8 cellular contexts compared by ENCODE assay signal in the genomic region with DNA sequence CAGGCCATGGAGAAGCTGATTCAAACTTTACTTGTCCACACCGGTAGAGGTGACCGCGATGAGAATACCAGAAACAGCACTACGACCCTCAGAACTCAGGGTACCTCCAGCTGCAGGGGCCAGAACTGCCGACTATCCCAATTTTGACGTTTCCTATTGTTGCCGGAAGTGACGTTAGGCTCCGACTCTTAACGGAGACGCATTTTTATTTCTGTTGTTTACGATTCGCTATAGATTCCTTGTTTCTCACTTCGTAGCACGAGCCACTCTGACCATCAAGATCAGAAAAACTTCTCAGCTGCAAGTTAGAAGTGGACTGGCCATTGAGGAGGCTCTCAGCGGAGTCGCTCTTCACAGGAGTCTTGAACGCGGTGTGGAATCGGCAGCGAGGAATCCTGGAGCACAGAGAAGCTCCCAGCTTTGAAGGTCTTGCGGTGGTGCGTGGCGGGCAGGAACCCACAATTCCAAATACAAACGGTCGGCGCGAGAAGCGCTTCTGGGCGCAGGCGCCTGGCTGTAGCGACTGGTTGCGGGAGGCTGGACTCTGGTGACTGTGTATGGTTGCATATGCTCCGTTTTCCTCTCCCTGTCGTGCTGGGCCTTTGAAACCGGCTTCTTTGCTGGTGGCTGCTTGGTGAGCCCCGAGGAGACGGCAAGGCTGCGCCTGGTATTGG. TPM values are rescaled to one million over a fixed set of nuclear protein-coding genes. Genes with fewer than 3 reads are reported as not detected.
DNase-seq lines count a peak whose midpoint lies in the region; ATAC-seq and TF ChIP-seq lines count a peak whose summit lies in the region.

A gene with protein sequence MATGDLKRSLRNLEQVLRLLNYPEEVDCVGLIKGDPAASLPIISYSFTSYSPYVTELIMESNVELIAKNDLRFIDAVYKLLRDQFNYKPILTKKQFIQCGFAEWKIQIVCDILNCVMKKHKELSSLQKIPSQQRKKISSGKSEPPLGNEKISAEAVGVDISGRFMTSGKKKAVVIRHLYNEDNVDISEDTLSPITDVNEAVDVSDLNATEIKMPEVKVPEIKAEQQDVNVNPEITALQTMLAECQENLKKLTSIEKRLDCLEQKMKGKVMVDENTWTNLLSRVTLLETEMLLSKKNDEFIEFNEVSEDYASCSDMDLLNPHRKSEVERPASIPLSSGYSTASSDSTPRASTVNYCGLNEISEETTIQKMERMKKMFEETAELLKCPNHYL (plus strand): TSS at position 405 of the 674 bp plus-strand sequence. CDS start 15,211 bp downstream, outside the sequence.
Gene FBXO8 (minus strand): TSS at position 161 of the 674 bp plus-strand sequence. CDS start 20,575 bp downstream, outside the sequence.

- intact Hi-C loops in left cardiac atrium (cut with DNase I): no loop called here
- intact Hi-C loops in posterior vena cava (cut with DNase I): no loop called here

- CTCF ChIA-PET in T-cell (lab: Charles Lee): interaction anchor here (0.5 to 1.2 kb wide), 5 partner anchors 14 to 1545 kb away, joined by 3 read pairs; partner anchors contain the start of gene HPGD (in 1 of the 2)

- 0% methylated on average over 39 of the region's 39 CpGs for WGBS in adipose tissue, 3 donors
- WGBS in upper lobe of left lung, 2 donors: 1% methylated on average over 24 to 38 of the region's 39 CpGs

- POLR2A ChIA-PET in T-cell (lab: Charles Lee): interaction anchor here (0.5 to 0.8 kb wide), 3 partner anchors 27 to 913 kb away, joined by 3 to 5 read pairs (median 4); partner anchors contain the start of gene SAP30 (in 1 of the 2)

- no peaks in the 10 kb centered on the region for H3K27me3 ChIP-seq in upper lobe of left lung

- no peaks in the 10 kb centered on the region for H3K27me3 Mint-ChIP-seq in T-cell

- ATAC-seq in HG02610 (IDR thresholded peaks at IDR 0.05; ENCODE audit: unreplicated experiment): peak; percentile 58
- ATAC-seq in T-cell (replicated peaks in 1 of 4): peak; percentile 70 to 77 (median 72)
- peak; percentile 83 to 90 for ATAC-seq in left cardiac atrium
- ATAC-seq in upper lobe of left lung (ENCODE audit: low FRiP score in 2 of 2): peak; percentile 92

- TF ChIP-seq POLR2A in GM10847 (IDR thresholded peaks at IDR 0.05; ENCODE audit: extremely low read depth, insufficient read length) (peak; percentile 26), upper lobe of left lung (IDR thresholded peaks at IDR 0.05) (peak in 3 of 4 donors; percentile 40 to 59 (median 47))

- no peaks in the 10 kb centered on the region for H3K36me3 ChIP-seq in upper lobe of left lung

- peak within 1 kb of the TSS; percentile 70 to 89 (median 78) for H3K4me3 ChIP-seq in upper lobe of left lung

- peak within 1 kb of the TSS; percentile 97 to 100 (median 98) for H3K4me3 Mint-ChIP-seq in T-cell

- H3K4me1 ChIP-seq in upper lobe of left lung: peaks cover 6 to 29% (median 25%) of the 10 kb centered on the region in 4 donors

- DNase-seq in NCI-H1092 (lab: John Stamatoyannopoulos, UW) (peak; percentile 58), T-cell (peak; percentile 39 to 80 (median 59)), left cardiac atrium (peak; percentile 68), posterior vena cava (ENCODE audit: low spot score) (peak; percentile 91), upper lobe of left lung (peak; percentile 71 to 86)

- H3K27ac Mint-ChIP-seq in T-cell: peak within 1 kb of the TSS; percentile 100

- H3K9me3 Mint-ChIP-seq in T-cell: no peaks in the 10 kb centered on the region

- H3K9me3 ChIP-seq in upper lobe of left lung: no peaks in the 10 kb centered on the region

- no peak for TF ChIP-seq CTCF in upper lobe of left lung (IDR thresholded peaks at IDR 0.05)

- H3K27ac ChIP-seq in adipose tissue (ENCODE audit: low read depth, low read length) (peak within 1 kb of the TSS; percentile 79), upper lobe of left lung (peak within 1 kb of the TSS; percentile 95 to 99 (median 97))

- peaks cover 21% of the 10 kb centered on the region for H3K36me3 Mint-ChIP-seq in T-cell

- peaks cover 69 to 78% (median 77%) of the 10 kb centered on the region in 3 donors for H3K4me1 Mint-ChIP-seq in T-cell

- TF ChIP-seq EP300 in upper lobe of left lung (IDR thresholded peaks at IDR 0.05): no peak

RNA-seq across cellular contexts. Expression of the first gene that starts in this region (rescaled TPM):
- total RNA-seq in T-cell: 10 to 100 TPM; 17.3 to 22.0 (median 18.8) TPM
- 1 to 10 TPM; 3.4 to 8.8 (median 4.5) TPM for polyA plus RNA-seq in adipose tissue
- total RNA-seq in left cardiac atrium: 10 to 100 TPM; 15.4 to 16.7 TPM
- 10 to 100 TPM; 11.3 to 13.1 TPM for total RNA-seq in posterior vena cava
- total RNA-seq in upper lobe of left lung: 10 to 100 TPM in 5 of 6 donors, 1 to 10 TPM in 1; 9.9 to 33.1 (median 12.7) TPM

RNA-seq across cellular contexts. Expression of gene FBXO8, which starts in this region (rescaled TPM):
- 10 to 100 TPM; 16.0 to 27.3 (median 21.8) TPM for total RNA-seq in T-cell
- 10 to 100 TPM; 10.7 to 30.7 (median 16.2) TPM for polyA plus RNA-seq in adipose tissue
- total RNA-seq in left cardiac atrium: 10 to 100 TPM; 24.5 to 28.7 TPM
- total RNA-seq in posterior vena cava: 10 to 100 TPM; 28.6 to 29.3 TPM
- 10 to 100 TPM; 13.5 to 48.9 (median 26.1) TPM for total RNA-seq in upper lobe of left lung

Comparison
In these comparisons a context has a peak if more than half of its experiments do, and no peak if none do; other contexts are left out.
1. Peak in every context shown above with its lines: DNase-seq, ATAC-seq, H3K4me3 ChIP-seq and H3K27ac ChIP-seq.